Comparison of ENCODE assay signal across 17 cellular contexts in the genomic region with DNA sequence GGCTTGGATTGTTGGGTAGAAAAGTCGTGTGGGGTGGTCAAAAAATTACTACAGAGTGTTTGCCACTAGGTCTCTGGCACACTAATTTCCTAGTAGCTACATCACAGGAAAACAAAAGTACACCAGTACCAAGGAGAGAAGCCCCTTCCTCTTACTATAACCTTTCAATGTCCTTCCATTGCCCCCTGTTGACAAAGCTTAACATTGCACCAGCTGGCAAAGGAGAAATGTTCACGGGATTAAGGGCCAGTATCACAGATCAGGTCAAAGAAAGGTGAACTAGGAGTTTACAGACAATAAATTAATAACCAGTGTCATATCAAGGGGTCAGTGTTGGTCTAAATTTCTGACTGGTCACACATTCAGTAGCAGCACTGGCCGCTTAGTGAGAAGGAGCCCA.
DNase-seq lines count a peak whose midpoint lies in the region; ATAC-seq and TF ChIP-seq lines count a peak whose summit lies in the region.
"Had no signal": no experiment of that assay in that cellular context is flagged by ENCODE, and none has a peak within 500 bp of the region (broad histone marks: within the 10 kb centered on the region; RNA-seq: fewer than 3 reads in every experiment).

No MANE protein-coding gene starts in this region.

- in situ Hi-C loops in KBM-7 (cut with MboI; ENCODE audit: low pct_unique_long_range_greater_than_20kb, low sequenced_read_pairs): no loop called here
- in situ Hi-C loops in brain microvascular endothelial cell (cut with HindIII; ENCODE audit: low pct_ligation_motif_present, low sequenced_read_pairs): no loop called here

- peak; percentile 75 for ATAC-seq in WTC11

- H3K27ac ChIP-seq in liver (ENCODE audit: low read depth in 1 of 2, low read length in 2 of 2): no peak overlapping the region
- H3K27ac ChIP-seq in brain microvascular endothelial cell: no peak overlapping the region
- no peak overlapping the region for H3K27ac ChIP-seq in right atrium auricular region

- peaks cover 18% of the 10 kb centered on the region for H3K9me3 Mint-ChIP-seq in WTC11

- peaks cover 3% of the 10 kb centered on the region; the same call in 1 of the 2 replicates for H3K27me3 Mint-ChIP-seq in WTC11 (ENCODE audit: low read depth)
- H3K27me3 Mint-ChIP-seq: activated naive CD8-positive, alpha-beta T cell; IgD-negative memory B cell had no signal

- no peak overlapping the region for H3K9ac ChIP-seq in liver (ENCODE audit: low read depth in 1 of 2, low read length in 2 of 2)

- H3K36me3 Mint-ChIP-seq in WTC11: peaks cover 18% of the 10 kb centered on the region
- H3K36me3 Mint-ChIP-seq: activated naive CD8-positive, alpha-beta T cell; IgD-negative memory B cell had no signal

- peak; percentile 67 to 74 for TF ChIP-seq RAD21 in liver (IDR thresholded peaks at IDR 0.05)

- H3K4me3 ChIP-seq in liver (ENCODE audit: low read depth in 1 of 3, low read length in 3 of 3) (no peak overlapping the region), brain microvascular endothelial cell (ENCODE audit: low read depth, low read length) (no peak overlapping the region), right atrium auricular region (no peak overlapping the region)

- H3K9me3 ChIP-seq in liver (ENCODE audit: control insufficient read depth in 4 of 4, low read length in 3 of 4) (no peaks in the 10 kb centered on the region), right atrium auricular region (no peaks in the 10 kb centered on the region)

- CTCF ChIA-PET in WTC11 (lab: Charles Lee): interaction anchor here (1.0 to 1.1 kb wide), 5 partner anchors 9 to 1065 kb away, joined by 3 to 8 read pairs (median 5); no protein-coding TSS in a partner anchor

- H3K4me1 ChIP-seq in liver (ENCODE audit: control insufficient read depth in 4 of 4, insufficient read depth in 4 of 4, low read length in 3 of 4): peaks cover 0 to 3% (median 0%) of the 10 kb centered on the region in 4 donors
- no peaks in the 10 kb centered on the region for H3K4me1 ChIP-seq in right atrium auricular region

- DNase-seq in D341Med (ENCODE audit: low spot score): peak; percentile 6
- DNase-seq in KBM-7: peak; percentile 1
- DNase-seq in WTC11 (ENCODE audit: low spot score): peak; percentile 53
- no peak for DNase-seq in brain microvascular endothelial cell
- DNase-seq in right atrium auricular region (ENCODE audit: low spot score): no peak
- no peak for DNase-seq in EL
- DNase-seq in SIG-M5 treated with dmso at 0.1 percent for 504 hours (lab: John Stamatoyannopoulos, UW; ENCODE audit: unreplicated experiment): no peak
- DNase-seq: activated T-cell treated with anti-CD3 and anti-CD28 coated beads, Interleukin-2, amount 50 U/mL, for 1 hour; AML-193; central memory CD4-positive, alpha-beta T cell; kidney glomerular epithelial cell; NCI-H1417 treated with DMSO at 0.1 percent for 48 hours; NCI-H446 had no signal

- H3K27me3 ChIP-seq in liver (ENCODE audit: control insufficient read depth in 4 of 4, insufficient read depth in 4 of 4, low read length in 3 of 4): no peaks in the 10 kb centered on the region
- no peaks in the 10 kb centered on the region for H3K27me3 ChIP-seq in brain microvascular endothelial cell (replicated peaks)
- no peaks in the 10 kb centered on the region for H3K27me3 ChIP-seq in right atrium auricular region

- H3K36me3 ChIP-seq in liver (ENCODE audit: control insufficient read depth in 4 of 4, insufficient read depth in 3 of 4, low read depth in 1 of 4, low read length in 3 of 4) (no peaks in the 10 kb centered on the region), brain microvascular endothelial cell (replicated peaks) (no peaks in the 10 kb centered on the region), right atrium auricular region (no peaks in the 10 kb centered on the region)

- TF ChIP-seq CTCF in WTC11 (IDR thresholded peaks at IDR 0.05) (peak; percentile 46; the same call in 1 of the 2 replicates), liver (IDR thresholded peaks at IDR 0.05; ENCODE audit: low read depth, low read length, missing input control) (peak; percentile 44), brain microvascular endothelial cell (IDR thresholded peaks at IDR 0.05; ENCODE audit: low read depth, low read length, missing control alignments) (no peak), right atrium auricular region (IDR thresholded peaks at IDR 0.05) (no peak)

- no peak overlapping the region for H3K27ac Mint-ChIP-seq in WTC11
- H3K27ac Mint-ChIP-seq: activated naive CD8-positive, alpha-beta T cell; IgD-negative memory B cell; T-helper 1 cell treated with Interleukin-12 subunit alpha and Interleukin-12 subunit beta and Interleukin-4 antibody, amounts not matched to agents 30 μg/mL and 1 μg/mL, for 36 hours had no signal

- POLR2A ChIA-PET in WTC11 (lab: Charles Lee): no interaction called here

- peaks cover 46% of the 10 kb centered on the region for H3K4me1 Mint-ChIP-seq in WTC11
- H3K4me1 Mint-ChIP-seq: IgD-negative memory B cell had no signal

- WGBS in liver: 28% methylated on average over 3 of the region's 3 CpGs

- no peak overlapping the region for H3K4me3 Mint-ChIP-seq in WTC11
- H3K4me3 Mint-ChIP-seq: activated naive CD8-positive, alpha-beta T cell; IgD-negative memory B cell; T-helper 1 cell treated with Interleukin-12 subunit alpha and Interleukin-12 subunit beta and Interleukin-4 antibody, amounts not matched to agents 30 μg/mL and 1 μg/mL, for 36 hours had no signal

TF ChIP-seq in WTC11, 78 proteins besides CTCF, POLR2A, EP300 and RAD21:
- TF ChIP-seq, protein P1, sequence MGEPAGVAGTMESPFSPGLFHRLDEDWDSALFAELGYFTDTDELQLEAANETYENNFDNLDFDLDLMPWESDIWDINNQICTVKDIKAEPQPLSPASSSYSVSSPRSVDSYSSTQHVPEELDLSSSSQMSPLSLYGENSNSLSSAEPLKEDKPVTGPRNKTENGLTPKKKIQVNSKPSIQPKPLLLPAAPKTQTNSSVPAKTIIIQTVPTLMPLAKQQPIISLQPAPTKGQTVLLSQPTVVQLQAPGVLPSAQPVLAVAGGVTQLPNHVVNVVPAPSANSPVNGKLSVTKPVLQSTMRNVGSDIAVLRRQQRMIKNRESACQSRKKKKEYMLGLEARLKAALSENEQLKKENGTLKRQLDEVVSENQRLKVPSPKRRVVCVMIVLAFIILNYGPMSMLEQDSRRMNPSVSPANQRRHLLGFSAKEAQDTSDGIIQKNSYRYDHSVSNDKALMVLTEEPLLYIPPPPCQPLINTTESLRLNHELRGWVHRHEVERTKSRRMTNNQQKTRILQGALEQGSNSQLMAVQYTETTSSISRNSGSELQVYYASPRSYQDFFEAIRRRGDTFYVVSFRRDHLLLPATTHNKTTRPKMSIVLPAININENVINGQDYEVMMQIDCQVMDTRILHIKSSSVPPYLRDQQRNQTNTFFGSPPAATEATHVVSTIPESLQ (CRISPR knock-in tag; IDR thresholded peaks at IDR 0.05): no peak
- TF ChIP-seq ETV6 (CRISPR knock-in tag; IDR thresholded peaks at IDR 0.05) (no peak), FOXK1 (CRISPR knock-in tag; IDR thresholded peaks at IDR 0.05) (no peak), NR3C1 (CRISPR knock-in tag; conservative IDR thresholded peaks at IDR 0.05; ENCODE audit: low read depth) (no peak)
TF ChIP-seq in WTC11: peak in this region for 0.

TF ChIP-seq in liver, 16 proteins besides CTCF, POLR2A, EP300 and RAD21:
- peak in 1 of 2 donors; percentile 6 for TF ChIP-seq RXRA (IDR thresholded peaks at IDR 0.05)
- TF ChIP-seq, protein P2, sequence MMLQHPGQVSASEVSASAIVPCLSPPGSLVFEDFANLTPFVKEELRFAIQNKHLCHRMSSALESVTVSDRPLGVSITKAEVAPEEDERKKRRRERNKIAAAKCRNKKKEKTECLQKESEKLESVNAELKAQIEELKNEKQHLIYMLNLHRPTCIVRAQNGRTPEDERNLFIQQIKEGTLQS (IDR thresholded peaks at IDR 0.05): no peak

Comparison
In these comparisons a context has a peak if more than half of its experiments do, and no peak if none do; other contexts are left out.
1. DNase-seq: peak in D341Med (single experiment), KBM-7 (single experiment) and WTC11 (single experiment); none in brain microvascular endothelial cell (single experiment), right atrium auricular region (single experiment), EL (single experiment) and SIG-M5 treated with dmso at 0.1 percent for 504 hours (single experiment).
2. CTCF ChIP-seq: peak in WTC11 (single experiment) and liver (single experiment); none in brain microvascular endothelial cell (single experiment) and right atrium auricular region (0 of 2).